8 cellular contexts compared by ENCODE assay signal in genomic region chr6:46170357-46171289, GRCh38. TPM values are rescaled to one million over a fixed set of nuclear protein-coding genes. Genes with fewer than 3 reads are reported as not detected.
DNase-seq lines count a peak whose midpoint lies in the region; ATAC-seq, FAIRE-seq and TF ChIP-seq lines count a peak whose summit lies in the region.

TSS of gene ENPP5 (minus strand) at chr6:46170980. CDS start at chr6:46168262, 2,718 bp downstream.

- TF ChIP-seq POLR2A in GM12892 (IDR thresholded peaks at IDR 0.05; ENCODE audit: low read depth, low read length) = no peak

- H3K27me3 Mint-ChIP-seq in chondrocyte (ENCODE audit: low read depth) = peaks cover 47% of the 10 kb centered on the region

- H3K9me3 Mint-ChIP-seq in chondrocyte (ENCODE audit: low read depth) = no peaks in the 10 kb centered on the region

- no peak for TF ChIP-seq CTCF in chondrocyte (IDR thresholded peaks at IDR 0.05)

- H3K4me1 Mint-ChIP-seq in chondrocyte (ENCODE audit: low read depth) = peaks cover 8% of the 10 kb centered on the region

- peak; percentile 86 for ATAC-seq in HG02623 (IDR thresholded peaks at IDR 0.05; ENCODE audit: unreplicated experiment)
- ATAC-seq in left lobe of liver = peak; percentile 80

- H3K4me3 Mint-ChIP-seq in chondrocyte (ENCODE audit: unreplicated experiment) = peak within 1 kb of the TSS; percentile 66

- peak; percentile 75 for FAIRE-seq in GM12892 (lab: Jason Lieb, UNC)

- H3K36me3 Mint-ChIP-seq in chondrocyte (ENCODE audit: low read depth) = no peaks in the 10 kb centered on the region

- no peak within 1 kb of the TSS for H3K27ac Mint-ChIP-seq in chondrocyte (ENCODE audit: unreplicated experiment)

- DNase-seq in GM12892 (ENCODE audit: insufficient read length) = peak; percentile 61
- peak; percentile 94 for DNase-seq in NCI-H146 treated with DMSO at 0.1 percent for 48 hours (lab: John Stamatoyannopoulos, UW; ENCODE audit: unreplicated experiment)
- DNase-seq in activated CD4-positive, alpha-beta T cell treated with anti-CD3 and anti-CD28 coated beads for 4 hours = peak; percentile 59 to 60
- no peak for DNase-seq in chondrocyte (ENCODE audit: low spot score)
- peak; percentile 51 for DNase-seq in left lobe of liver (ENCODE audit: low spot score)
- DNase-seq in stimulated activated CD4-positive, alpha-beta T cell treated with anti-CD3 and anti-CD28 coated beads, Interleukin-1b, Interleukin-23, amount 100 ng/mL, for 4 hours (ENCODE audit: low read depth in 2 of 2) = peak; percentile 41 to 42
- DNase-seq in amniotic stem cell (lab: John Stamatoyannopoulos, UW) = no peak

RNA-seq across cellular contexts. Expression of gene ENPP5, which starts in this region (rescaled TPM):
- polyA plus RNA-seq in GM12892 (2012; ENCODE audit: missing spikeins) = 0.38 TPM
- total RNA-seq in chondrocyte (0.12 to 0.28 TPM in 2 of 3 replicates, not detected in the other), left lobe of liver (0.33 TPM)

Comparison
In these comparisons a context has a peak if more than half of its experiments do, and no peak if none do; other contexts are left out.
1. Peak in DNase-seq and ATAC-seq in left lobe of liver; RNA of the gene not detected or under 1 TPM.
2. DNase-seq: peak in GM12892 (single experiment), NCI-H146 treated with DMSO at 0.1 percent for 48 hours (single experiment), activated CD4-positive, alpha-beta T cell treated with anti-CD3 and anti-CD28 coated beads for 4 hours (2 of 2) and stimulated activated CD4-positive, alpha-beta T cell treated with anti-CD3 and anti-CD28 coated beads, Interleukin-1b, Interleukin-23, amount 100 ng/mL, for 4 hours (2 of 2); none in chondrocyte (single experiment) and amniotic stem cell (single experiment).